Comparison of ENCODE assay signal across 29 cellular contexts in genomic region chr15:61755461-61755860, GRCh38.
"Had no signal": no experiment of that assay in that cellular context is flagged by ENCODE, and none has a peak within 500 bp of the region (broad histone marks: within the 10 kb centered on the region; RNA-seq: fewer than 3 reads in every experiment).

No MANE protein-coding gene starts in this region.

- H3K9me3 Mint-ChIP-seq: activated CD4-positive, alpha-beta memory T cell treated with anti-CD3 and anti-CD28 coated beads for 36 hours; activated CD4-positive, alpha-beta T cell treated with anti-CD3 and anti-CD28 coated beads, Interleukin-2, amount 10 ng/mL, durations not matched to agents 24 days and 14 days; activated naive CD4-positive, alpha-beta T cell treated with anti-CD3 and anti-CD28 coated beads for 36 hours; activated naive CD4-positive, alpha-beta T cell treated with anti-CD3 and anti-CD28 coated beads, Interleukin-2, amount 50 U/mL, for 24 hours; activated naive CD8-positive, alpha-beta T cell treated with anti-CD3 and anti-CD28 coated beads for 36 hours; activated naive CD8-positive, alpha-beta T cell treated with anti-CD3 and anti-CD28 coated beads, Interleukin-2, amount 50 U/mL, for 24 hours; activated T-helper 1 cell treated with anti-CD3 and anti-CD28 coated beads, Interleukin-12 subunit alpha, Interleukin-12 subunit beta, Interleukin-2, Interleukin-4 antibody, amounts not matched to agents 30 ng/mL and 10 ng/mL and 1 ng/mL, durations not matched to agents 14 hours and 24 hours and 36 hours; activated T-helper 2 cell treated with anti-CD3 and anti-CD28 coated beads, Interferon-gamma antibody, Interleukin-2, Interleukin-4, amounts not matched to agents 10 μg/mL and 5 μg/mL and 100 μg/mL, durations not matched to agents 14 hours and 24 hours and 36 hours; central memory CD8-positive, alpha-beta T cell; dendritic cell treated with granulocyte-macrophage colony-stimulating factor and Interleukin-4, amounts not matched to agents 40 ng/mL and 50 ng/mL, for 4 days; endodermal cell had no signal

- H3K9me3 ChIP-seq: gastrocnemius medialis, heart right ventricle had no signal

- H3K36me3 ChIP-seq: brain microvascular endothelial cell, gastrocnemius medialis, heart right ventricle had no signal

- H3K4me3 Mint-ChIP-seq: activated CD4-positive, alpha-beta memory T cell treated with anti-CD3 and anti-CD28 coated beads for 36 hours; activated CD4-positive, alpha-beta T cell treated with anti-CD3 and anti-CD28 coated beads for 36 hours; activated CD4-positive, alpha-beta T cell treated with anti-CD3 and anti-CD28 coated beads, Interleukin-2, amount 10 ng/mL, durations not matched to agents 24 days and 14 days; activated CD8-positive, alpha-beta memory T cell treated with anti-CD3 and anti-CD28 coated beads, Interleukin-2, amount 10 ng/mL, durations not matched to agents 7 days and 5 days; activated CD8-positive, alpha-beta T cell treated with anti-CD3 and anti-CD28 coated beads, Interleukin-2, amount 10 ng/mL, durations not matched to agents 7 days and 5 days; activated naive CD4-positive, alpha-beta T cell treated with anti-CD3 and anti-CD28 coated beads for 36 hours; activated naive CD4-positive, alpha-beta T cell treated with anti-CD3 and anti-CD28 coated beads, Interleukin-2, amount 50 U/mL, for 24 hours; activated naive CD8-positive, alpha-beta T cell treated with anti-CD3 and anti-CD28 coated beads for 36 hours; activated naive CD8-positive, alpha-beta T cell treated with anti-CD3 and anti-CD28 coated beads, Interleukin-2, amount 50 U/mL, for 24 hours; activated T-helper 1 cell treated with anti-CD3 and anti-CD28 coated beads, Interleukin-12 subunit alpha, Interleukin-12 subunit beta, Interleukin-2, Interleukin-4 antibody, amounts not matched to agents 30 ng/mL and 10 ng/mL and 1 ng/mL, durations not matched to agents 14 hours and 24 hours and 36 hours; central memory CD8-positive, alpha-beta T cell; dendritic cell treated with granulocyte-macrophage colony-stimulating factor and Interleukin-4, amounts not matched to agents 40 ng/mL and 50 ng/mL, for 4 days; endodermal cell had no signal

- H3K4me3 ChIP-seq: coronary artery, dorsolateral prefrontal cortex, gastrocnemius medialis, heart right ventricle had no signal

- H3K36me3 Mint-ChIP-seq: activated CD4-positive, alpha-beta memory T cell treated with anti-CD3 and anti-CD28 coated beads for 36 hours; activated CD8-positive, alpha-beta memory T cell treated with anti-CD3 and anti-CD28 coated beads, Interleukin-2, amount 10 ng/mL, durations not matched to agents 7 days and 5 days; activated naive CD4-positive, alpha-beta T cell treated with anti-CD3 and anti-CD28 coated beads, Interleukin-2, amount 50 U/mL, for 24 hours; activated naive CD8-positive, alpha-beta T cell treated with anti-CD3 and anti-CD28 coated beads for 36 hours had no signal

- H3K27me3 ChIP-seq: brain microvascular endothelial cell, foreskin keratinocyte, gastrocnemius medialis had no signal

- H3K27ac Mint-ChIP-seq: activated CD4-positive, alpha-beta memory T cell treated with anti-CD3 and anti-CD28 coated beads for 36 hours; activated CD4-positive, alpha-beta T cell treated with anti-CD3 and anti-CD28 coated beads for 36 hours; activated CD4-positive, alpha-beta T cell treated with anti-CD3 and anti-CD28 coated beads, Interleukin-2, amount 10 ng/mL, durations not matched to agents 24 days and 14 days; activated CD8-positive, alpha-beta memory T cell treated with anti-CD3 and anti-CD28 coated beads, Interleukin-2, amount 10 ng/mL, durations not matched to agents 7 days and 5 days; activated CD8-positive, alpha-beta T cell treated with anti-CD3 and anti-CD28 coated beads, Interleukin-2, amount 10 ng/mL, durations not matched to agents 7 days and 5 days; activated naive CD4-positive, alpha-beta T cell treated with anti-CD3 and anti-CD28 coated beads for 36 hours; activated naive CD4-positive, alpha-beta T cell treated with anti-CD3 and anti-CD28 coated beads, Interleukin-2, amount 50 U/mL, for 24 hours; activated naive CD8-positive, alpha-beta T cell treated with anti-CD3 and anti-CD28 coated beads for 36 hours; activated naive CD8-positive, alpha-beta T cell treated with anti-CD3 and anti-CD28 coated beads, Interleukin-2, amount 50 U/mL, for 24 hours; activated T-helper 1 cell treated with anti-CD3 and anti-CD28 coated beads, Interleukin-12 subunit alpha, Interleukin-12 subunit beta, Interleukin-2, Interleukin-4 antibody, amounts not matched to agents 30 ng/mL and 10 ng/mL and 1 ng/mL, durations not matched to agents 14 hours and 24 hours and 36 hours; activated T-helper 2 cell treated with anti-CD3 and anti-CD28 coated beads, Interferon-gamma antibody, Interleukin-2, Interleukin-4, amounts not matched to agents 10 μg/mL and 5 μg/mL and 100 μg/mL, durations not matched to agents 14 hours and 24 hours and 36 hours; dendritic cell treated with granulocyte-macrophage colony-stimulating factor and Interleukin-4, amounts not matched to agents 40 ng/mL and 50 ng/mL, for 4 days; endodermal cell had no signal

- H3K27me3 Mint-ChIP-seq: dendritic cell treated with granulocyte-macrophage colony-stimulating factor and Interleukin-4, amounts not matched to agents 40 ng/mL and 50 ng/mL, for 4 days had no signal

- H3K4me1 ChIP-seq: heart right ventricle had no signal

- ATAC-seq: activated CD4-positive, alpha-beta T cell treated with anti-CD3 and anti-CD28 coated beads for 36 hours; activated CD8-positive, alpha-beta memory T cell treated with anti-CD3 and anti-CD28 coated beads, Interleukin-2, amount 10 ng/mL, durations not matched to agents 7 days and 5 days; activated CD8-positive, alpha-beta T cell treated with anti-CD3 and anti-CD28 coated beads, Interleukin-2, amount 10 ng/mL, durations not matched to agents 7 days and 5 days; activated naive CD8-positive, alpha-beta T cell treated with anti-CD3 and anti-CD28 coated beads, Interleukin-2, amount 50 U/mL, for 24 hours; esophagus mucosa; foreskin keratinocyte; gastrocnemius medialis; heart right ventricle had no signal

- DNase-seq: activated CD4-positive, alpha-beta memory T cell treated with anti-CD3 and anti-CD28 coated beads for 36 hours; activated CD4-positive, alpha-beta T cell treated with anti-CD3 and anti-CD28 coated beads for 36 hours; activated CD4-positive, alpha-beta T cell treated with anti-CD3 and anti-CD28 coated beads, Interleukin-2, amount 10 ng/mL, durations not matched to agents 24 days and 14 days; activated CD4-positive, CD25-positive, alpha-beta regulatory T cell; activated CD4-positive, CD25-positive, alpha-beta regulatory T cell treated with anti-CD3 and anti-CD28 coated beads, Interleukin-2, amount 50 U/mL, for 72 hours; activated CD8-positive, alpha-beta memory T cell treated with anti-CD3 and anti-CD28 coated beads, Interleukin-2, amount 10 ng/mL, durations not matched to agents 7 days and 5 days; activated CD8-positive, alpha-beta memory T cell treated with anti-CD3 and anti-CD28 coated beads, Interleukin-2, amount 50 U/mL, for 4 hours; activated CD8-positive, alpha-beta T cell treated with anti-CD3 and anti-CD28 coated beads, Interleukin-2, amount 10 ng/mL, durations not matched to agents 7 days and 5 days; activated effector memory CD4-positive, alpha-beta T cell treated with anti-CD3 and anti-CD28 coated beads, Interleukin-2, amount 50 U/mL, for 16 hours; activated naive CD4-positive, alpha-beta T cell treated with anti-CD3 and anti-CD28 coated beads for 36 hours; activated naive CD8-positive, alpha-beta T cell treated with anti-CD3 and anti-CD28 coated beads for 36 hours; activated naive CD8-positive, alpha-beta T cell treated with anti-CD3 and anti-CD28 coated beads, Interleukin-2, amount 50 U/mL, for 24 hours; activated T-cell treated with anti-CD3 and anti-CD28 coated beads, Interleukin-2, amount 50 U/mL, for 1 hour; activated T-cell treated with anti-CD3 and anti-CD28 coated beads, Interleukin-2, amount 50 U/mL, for 48 hours; brain microvascular endothelial cell; dorsolateral prefrontal cortex; effector memory CD4-positive, alpha-beta T cell; endodermal cell; foreskin keratinocyte; gastrocnemius medialis; heart right ventricle; T-helper 2 cell had no signal

- H3K4me1 Mint-ChIP-seq: activated CD4-positive, alpha-beta T cell treated with anti-CD3 and anti-CD28 coated beads for 36 hours; activated CD4-positive, alpha-beta T cell treated with anti-CD3 and anti-CD28 coated beads, Interleukin-2, amount 10 ng/mL, durations not matched to agents 24 days and 14 days; activated CD8-positive, alpha-beta memory T cell treated with anti-CD3 and anti-CD28 coated beads, Interleukin-2, amount 10 ng/mL, durations not matched to agents 7 days and 5 days; activated naive CD4-positive, alpha-beta T cell treated with anti-CD3 and anti-CD28 coated beads, Interleukin-2, amount 50 U/mL, for 24 hours; activated naive CD8-positive, alpha-beta T cell treated with anti-CD3 and anti-CD28 coated beads for 36 hours; activated naive CD8-positive, alpha-beta T cell treated with anti-CD3 and anti-CD28 coated beads, Interleukin-2, amount 50 U/mL, for 24 hours; central memory CD8-positive, alpha-beta T cell; endodermal cell had no signal

- H3K27ac ChIP-seq: brain microvascular endothelial cell, coronary artery, dorsolateral prefrontal cortex, foreskin keratinocyte, gastrocnemius medialis, heart right ventricle had no signal
